In the genomic region with DNA sequence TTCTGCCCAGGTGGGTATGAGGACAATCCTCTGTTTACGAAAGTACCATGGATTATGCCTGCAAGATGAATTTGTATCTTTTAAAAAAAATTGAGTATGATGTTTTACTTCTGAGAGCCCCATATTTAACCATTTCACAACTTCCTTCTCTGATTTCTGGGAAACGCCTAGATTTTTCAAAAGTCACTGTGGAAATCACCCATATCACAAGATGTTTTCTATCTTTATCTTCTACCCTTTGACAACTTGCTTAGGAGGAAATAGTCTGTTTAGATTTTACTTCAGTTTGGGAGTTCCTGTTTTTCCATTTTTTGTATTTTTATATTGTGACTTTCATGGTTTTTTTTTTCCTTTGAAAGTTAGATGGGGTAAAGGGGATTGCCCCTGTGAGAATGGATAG, we compare ENCODE assay signal across 1 cellular context.
TF ChIP-seq lines count a peak whose summit lies in the region.

No MANE protein-coding gene starts in this region.

TF ChIP-seq in GM23338, 12 proteins besides CTCF, POLR2A, EP300 and RAD21 (continued from another document):
- TF ChIP-seq, protein P1, sequence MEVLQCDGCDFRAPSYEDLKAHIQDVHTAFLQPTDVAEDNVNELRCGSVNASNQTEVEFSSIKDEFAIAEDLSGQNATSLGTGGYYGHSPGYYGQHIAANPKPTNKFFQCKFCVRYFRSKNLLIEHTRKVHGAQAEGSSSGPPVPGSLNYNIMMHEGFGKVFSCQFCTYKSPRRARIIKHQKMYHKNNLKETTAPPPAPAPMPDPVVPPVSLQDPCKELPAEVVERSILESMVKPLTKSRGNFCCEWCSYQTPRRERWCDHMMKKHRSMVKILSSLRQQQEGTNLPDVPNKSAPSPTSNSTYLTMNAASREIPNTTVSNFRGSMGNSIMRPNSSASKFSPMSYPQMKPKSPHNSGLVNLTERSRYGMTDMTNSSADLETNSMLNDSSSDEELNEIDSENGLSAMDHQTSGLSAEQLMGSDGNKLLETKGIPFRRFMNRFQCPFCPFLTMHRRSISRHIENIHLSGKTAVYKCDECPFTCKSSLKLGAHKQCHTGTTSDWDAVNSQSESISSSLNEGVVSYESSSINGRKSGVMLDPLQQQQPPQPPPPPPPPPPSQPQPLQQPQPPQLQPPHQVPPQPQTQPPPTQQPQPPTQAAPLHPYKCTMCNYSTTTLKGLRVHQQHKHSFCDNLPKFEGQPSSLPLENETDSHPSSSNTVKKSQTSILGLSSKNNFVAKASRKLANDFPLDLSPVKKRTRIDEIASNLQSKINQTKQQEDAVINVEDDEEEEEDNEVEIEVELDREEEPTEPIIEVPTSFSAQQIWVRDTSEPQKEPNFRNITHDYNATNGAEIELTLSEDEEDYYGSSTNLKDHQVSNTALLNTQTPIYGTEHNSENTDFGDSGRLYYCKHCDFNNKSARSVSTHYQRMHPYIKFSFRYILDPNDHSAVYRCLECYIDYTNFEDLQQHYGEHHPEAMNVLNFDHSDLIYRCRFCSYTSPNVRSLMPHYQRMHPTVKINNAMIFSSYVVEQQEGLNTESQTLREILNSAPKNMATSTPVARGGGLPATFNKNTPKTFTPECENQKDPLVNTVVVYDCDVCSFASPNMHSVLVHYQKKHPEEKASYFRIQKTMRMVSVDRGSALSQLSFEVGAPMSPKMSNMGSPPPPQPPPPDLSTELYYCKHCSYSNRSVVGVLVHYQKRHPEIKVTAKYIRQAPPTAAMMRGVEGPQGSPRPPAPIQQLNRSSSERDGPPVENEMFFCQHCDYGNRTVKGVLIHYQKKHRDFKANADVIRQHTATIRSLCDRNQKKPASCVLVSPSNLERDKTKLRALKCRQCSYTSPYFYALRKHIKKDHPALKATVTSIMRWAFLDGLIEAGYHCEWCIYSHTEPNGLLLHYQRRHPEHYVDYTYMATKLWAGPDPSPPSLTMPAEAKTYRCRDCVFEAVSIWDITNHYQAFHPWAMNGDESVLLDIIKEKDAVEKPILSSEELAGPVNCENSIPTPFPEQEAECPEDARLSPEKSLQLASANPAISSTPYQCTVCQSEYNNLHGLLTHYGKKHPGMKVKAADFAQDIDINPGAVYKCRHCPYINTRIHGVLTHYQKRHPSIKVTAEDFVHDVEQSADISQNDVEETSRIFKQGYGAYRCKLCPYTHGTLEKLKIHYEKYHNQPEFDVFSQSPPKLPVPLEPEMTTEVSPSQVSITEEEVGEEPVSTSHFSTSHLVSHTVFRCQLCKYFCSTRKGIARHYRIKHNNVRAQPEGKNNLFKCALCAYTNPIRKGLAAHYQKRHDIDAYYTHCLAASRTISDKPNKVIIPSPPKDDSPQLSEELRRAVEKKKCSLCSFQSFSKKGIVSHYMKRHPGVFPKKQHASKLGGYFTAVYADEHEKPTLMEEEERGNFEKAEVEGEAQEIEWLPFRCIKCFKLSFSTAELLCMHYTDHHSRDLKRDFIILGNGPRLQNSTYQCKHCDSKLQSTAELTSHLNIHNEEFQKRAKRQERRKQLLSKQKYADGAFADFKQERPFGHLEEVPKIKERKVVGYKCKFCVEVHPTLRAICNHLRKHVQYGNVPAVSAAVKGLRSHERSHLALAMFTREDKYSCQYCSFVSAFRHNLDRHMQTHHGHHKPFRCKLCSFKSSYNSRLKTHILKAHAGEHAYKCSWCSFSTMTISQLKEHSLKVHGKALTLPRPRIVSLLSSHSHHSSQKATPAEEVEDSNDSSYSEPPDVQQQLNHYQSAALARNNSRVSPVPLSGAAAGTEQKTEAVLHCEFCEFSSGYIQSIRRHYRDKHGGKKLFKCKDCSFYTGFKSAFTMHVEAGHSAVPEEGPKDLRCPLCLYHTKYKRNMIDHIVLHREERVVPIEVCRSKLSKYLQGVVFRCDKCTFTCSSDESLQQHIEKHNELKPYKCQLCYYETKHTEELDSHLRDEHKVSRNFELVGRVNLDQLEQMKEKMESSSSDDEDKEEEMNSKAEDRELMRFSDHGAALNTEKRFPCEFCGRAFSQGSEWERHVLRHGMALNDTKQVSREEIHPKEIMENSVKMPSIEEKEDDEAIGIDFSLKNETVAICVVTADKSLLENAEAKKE (CRISPR knock-in tag; IDR thresholded peaks at IDR 0.05) = no peak
- no peak for TF ChIP-seq CREB1 (CRISPR knock-in tag; IDR thresholded peaks at IDR 0.05; ENCODE audit: low read depth)
- TF ChIP-seq, protein P2, sequence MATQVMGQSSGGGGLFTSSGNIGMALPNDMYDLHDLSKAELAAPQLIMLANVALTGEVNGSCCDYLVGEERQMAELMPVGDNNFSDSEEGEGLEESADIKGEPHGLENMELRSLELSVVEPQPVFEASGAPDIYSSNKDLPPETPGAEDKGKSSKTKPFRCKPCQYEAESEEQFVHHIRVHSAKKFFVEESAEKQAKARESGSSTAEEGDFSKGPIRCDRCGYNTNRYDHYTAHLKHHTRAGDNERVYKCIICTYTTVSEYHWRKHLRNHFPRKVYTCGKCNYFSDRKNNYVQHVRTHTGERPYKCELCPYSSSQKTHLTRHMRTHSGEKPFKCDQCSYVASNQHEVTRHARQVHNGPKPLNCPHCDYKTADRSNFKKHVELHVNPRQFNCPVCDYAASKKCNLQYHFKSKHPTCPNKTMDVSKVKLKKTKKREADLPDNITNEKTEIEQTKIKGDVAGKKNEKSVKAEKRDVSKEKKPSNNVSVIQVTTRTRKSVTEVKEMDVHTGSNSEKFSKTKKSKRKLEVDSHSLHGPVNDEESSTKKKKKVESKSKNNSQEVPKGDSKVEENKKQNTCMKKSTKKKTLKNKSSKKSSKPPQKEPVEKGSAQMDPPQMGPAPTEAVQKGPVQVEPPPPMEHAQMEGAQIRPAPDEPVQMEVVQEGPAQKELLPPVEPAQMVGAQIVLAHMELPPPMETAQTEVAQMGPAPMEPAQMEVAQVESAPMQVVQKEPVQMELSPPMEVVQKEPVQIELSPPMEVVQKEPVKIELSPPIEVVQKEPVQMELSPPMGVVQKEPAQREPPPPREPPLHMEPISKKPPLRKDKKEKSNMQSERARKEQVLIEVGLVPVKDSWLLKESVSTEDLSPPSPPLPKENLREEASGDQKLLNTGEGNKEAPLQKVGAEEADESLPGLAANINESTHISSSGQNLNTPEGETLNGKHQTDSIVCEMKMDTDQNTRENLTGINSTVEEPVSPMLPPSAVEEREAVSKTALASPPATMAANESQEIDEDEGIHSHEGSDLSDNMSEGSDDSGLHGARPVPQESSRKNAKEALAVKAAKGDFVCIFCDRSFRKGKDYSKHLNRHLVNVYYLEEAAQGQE (IDR thresholded peaks at IDR 0.05; ENCODE audit: unreplicated experiment) = no peak
- TF ChIP-seq JUNB (IDR thresholded peaks at IDR 0.05; ENCODE audit: unreplicated experiment) = no peak
- TF ChIP-seq, protein P3, sequence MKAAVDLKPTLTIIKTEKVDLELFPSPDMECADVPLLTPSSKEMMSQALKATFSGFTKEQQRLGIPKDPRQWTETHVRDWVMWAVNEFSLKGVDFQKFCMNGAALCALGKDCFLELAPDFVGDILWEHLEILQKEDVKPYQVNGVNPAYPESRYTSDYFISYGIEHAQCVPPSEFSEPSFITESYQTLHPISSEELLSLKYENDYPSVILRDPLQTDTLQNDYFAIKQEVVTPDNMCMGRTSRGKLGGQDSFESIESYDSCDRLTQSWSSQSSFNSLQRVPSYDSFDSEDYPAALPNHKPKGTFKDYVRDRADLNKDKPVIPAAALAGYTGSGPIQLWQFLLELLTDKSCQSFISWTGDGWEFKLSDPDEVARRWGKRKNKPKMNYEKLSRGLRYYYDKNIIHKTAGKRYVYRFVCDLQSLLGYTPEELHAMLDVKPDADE (IDR thresholded peaks at IDR 0.05) = no peak
